8 cellular contexts compared by ENCODE assay signal in genomic region chr7:7565746-7566650, GRCh38. TPM values are rescaled to one million over a fixed set of nuclear protein-coding genes. Genes with fewer than 3 reads are reported as not detected.
A peak's percentile ranks its signal among the peaks of the same experiment; 100 is the strongest.
DNase-seq lines count a peak whose midpoint lies in the region; ATAC-seq and TF ChIP-seq lines count a peak whose summit lies in the region.

No MANE protein-coding gene starts in this region.

- H3K27me3 ChIP-seq in layer of hippocampus (ENCODE audit: control insufficient read depth, insufficient read depth, low read length) (no peaks in the 10 kb centered on the region), upper lobe of right lung (no peaks in the 10 kb centered on the region)

- TF ChIP-seq CTCF in C4-2B (conservative IDR thresholded peaks at IDR 0.05) (no peak), upper lobe of right lung (IDR thresholded peaks at IDR 0.05) (no peak)

- no peak for DNase-seq in upper lobe of right lung
- DNase-seq in effector memory CD8-positive, alpha-beta T cell, result no peak
- no peak for DNase-seq in T-helper 2 cell treated with Interferon-gamma antibody and Interleukin-4, amounts not matched to agents 5 μg/mL and 100 μg/mL, for 36 hours (ENCODE audit: low spot score)

- ATAC-seq in GM19452 (IDR thresholded peaks at IDR 0.05; ENCODE audit: unreplicated experiment) (peak; percentile 39), HG03439 (IDR thresholded peaks at IDR 0.05; ENCODE audit: unreplicated experiment) (peak; percentile 6), upper lobe of right lung (peak; percentile 59)
- no peak for ATAC-seq in effector memory CD8-positive, alpha-beta T cell (replicated peaks)

- H3K36me3 Mint-ChIP-seq in effector memory CD8-positive, alpha-beta T cell (ENCODE audit: insufficient read depth), result no peaks in the 10 kb centered on the region
- H3K36me3 Mint-ChIP-seq in T-helper 2 cell treated with Interferon-gamma antibody and Interleukin-4, amounts not matched to agents 5 μg/mL and 100 μg/mL, for 36 hours (ENCODE audit: low read depth), result peaks cover 8% of the 10 kb centered on the region

- no peak overlapping the region for H3K4me3 Mint-ChIP-seq in effector memory CD8-positive, alpha-beta T cell
- no peak overlapping the region for H3K4me3 Mint-ChIP-seq in T-helper 2 cell treated with Interferon-gamma antibody and Interleukin-4, amounts not matched to agents 5 μg/mL and 100 μg/mL, for 36 hours

- H3K4me1 ChIP-seq in upper lobe of right lung, result peaks cover 17% of the 10 kb centered on the region

- no peak overlapping the region for H3K27ac Mint-ChIP-seq in effector memory CD8-positive, alpha-beta T cell
- no peak overlapping the region for H3K27ac Mint-ChIP-seq in T-helper 2 cell treated with Interferon-gamma antibody and Interleukin-4, amounts not matched to agents 5 μg/mL and 100 μg/mL, for 36 hours

- no peaks in the 10 kb centered on the region for H3K27me3 Mint-ChIP-seq in effector memory CD8-positive, alpha-beta T cell
- peaks cover 13% of the 10 kb centered on the region for H3K27me3 Mint-ChIP-seq in T-helper 2 cell treated with Interferon-gamma antibody and Interleukin-4, amounts not matched to agents 5 μg/mL and 100 μg/mL, for 36 hours (ENCODE audit: low read depth)

- intact Hi-C loops in upper lobe of right lung (cut with DNase I), result no loop called here

- H3K36me3 ChIP-seq in upper lobe of right lung, result no peaks in the 10 kb centered on the region

- H3K27ac ChIP-seq in C4-2B, result peak overlapping the region; percentile 94
- peak overlapping the region; percentile 64 for H3K27ac ChIP-seq in angular gyrus (ENCODE audit: low read depth, low read length)
- peak overlapping the region; percentile 71 for H3K27ac ChIP-seq in layer of hippocampus (ENCODE audit: low read depth, low read length)
- H3K27ac ChIP-seq in upper lobe of right lung, result peak overlapping the region; percentile 90

- no peaks in the 10 kb centered on the region for H3K9me3 ChIP-seq in upper lobe of right lung

- peak overlapping the region; percentile 74 for H3K4me3 ChIP-seq in upper lobe of right lung

- H3K4me1 Mint-ChIP-seq in effector memory CD8-positive, alpha-beta T cell (ENCODE audit: low read depth in 2 of 2), result peaks cover 30 to 33% of the 10 kb centered on the region in 2 donors
- H3K4me1 Mint-ChIP-seq in T-helper 2 cell treated with Interferon-gamma antibody and Interleukin-4, amounts not matched to agents 5 μg/mL and 100 μg/mL, for 36 hours (ENCODE audit: low read depth), result peaks cover 28% of the 10 kb centered on the region

- no peaks in the 10 kb centered on the region for H3K9me3 Mint-ChIP-seq in effector memory CD8-positive, alpha-beta T cell
- H3K9me3 Mint-ChIP-seq in T-helper 2 cell treated with Interferon-gamma antibody and Interleukin-4, amounts not matched to agents 5 μg/mL and 100 μg/mL, for 36 hours, result no peaks in the 10 kb centered on the region

RNA-seq across cellular contexts. Expression of gene MIOS, which starts 0.7 kb away (rescaled TPM):
- total RNA-seq in upper lobe of right lung, result 27.8 TPM

RNA-seq across cellular contexts. Expression of gene COL28A1, which starts 30.3 kb away (rescaled TPM):
- total RNA-seq in upper lobe of right lung, result 0.61 TPM
